Comparison of ENCODE assay signal across 40 cellular contexts in the genomic region with DNA sequence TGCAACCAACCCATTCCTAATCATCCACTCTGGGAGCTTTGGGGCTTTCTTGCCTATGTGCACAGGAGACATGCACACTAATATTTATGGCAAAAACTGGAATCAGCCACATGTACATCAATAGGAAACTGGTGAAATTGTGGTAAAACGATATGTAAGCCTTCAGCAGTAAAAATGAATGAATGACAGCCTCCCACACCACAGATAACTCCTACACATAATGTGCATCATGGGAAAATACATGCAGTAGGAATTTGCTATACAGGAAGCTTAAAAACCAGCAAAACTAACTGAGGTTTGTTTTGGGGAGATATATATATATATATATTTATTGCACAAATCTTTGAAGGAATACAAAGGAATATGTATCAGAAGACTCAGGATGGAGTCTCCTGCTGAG. TPM values are rescaled to one million over a fixed set of nuclear protein-coding genes. Genes with fewer than 3 reads are reported as not detected.
"Had no signal": no experiment of that assay in that cellular context is flagged by ENCODE, and none has a peak within 500 bp of the region (broad histone marks: within the 10 kb centered on the region; RNA-seq: fewer than 3 reads in every experiment).

No MANE protein-coding gene starts in this region.

- ATAC-seq: activated naive CD8-positive, alpha-beta T cell treated with anti-CD3 and anti-CD28 coated beads, Interleukin-2, amount 50 U/mL, for 24 hours; activated T-cell treated with anti-CD3 and anti-CD28 coated beads, Interleukin-2, amount 50 U/mL, for 72 hours; activated T-helper 17 cell treated with anti-CD3 and anti-CD28 coated beads, Interleukin-2, amount 50 U/mL, for 72 hours; body of pancreas had no signal

- FAIRE-seq: astrocyte, bronchial epithelial cell, colon had no signal

- H3K4me3 Mint-ChIP-seq: activated naive CD4-positive, alpha-beta T cell treated with anti-CD3 and anti-CD28 coated beads for 36 hours; activated naive CD4-positive, alpha-beta T cell treated with anti-CD3 and anti-CD28 coated beads, Interleukin-2, amount 10 ng/mL, durations not matched to agents 7 days and 5 days; activated naive CD4-positive, alpha-beta T cell treated with anti-CD3 and anti-CD28 coated beads, Interleukin-2, amount 50 U/mL, for 24 hours; activated naive CD8-positive, alpha-beta T cell; activated naive CD8-positive, alpha-beta T cell treated with anti-CD3 and anti-CD28 coated beads for 36 hours; activated naive CD8-positive, alpha-beta T cell treated with anti-CD3 and anti-CD28 coated beads, Interleukin-2, amount 10 ng/mL, durations not matched to agents 7 days and 5 days; activated naive CD8-positive, alpha-beta T cell treated with anti-CD3 and anti-CD28 coated beads, Interleukin-2, amount 50 U/mL, for 24 hours; activated T-cell treated with anti-CD3 and anti-CD28 coated beads, Interleukin-2, amount 50 U/mL, for 72 hours; activated T-helper 1 cell treated with anti-CD3 and anti-CD28 coated beads, Interleukin-12 subunit alpha, Interleukin-12 subunit beta, Interleukin-2, Interleukin-4 antibody, amounts not matched to agents 30 ng/mL and 10 ng/mL and 1 ng/mL, durations not matched to agents 14 hours and 24 hours and 36 hours; activated T-helper 17 cell treated with anti-CD3 and anti-CD28 coated beads, Interleukin-2, amount 50 U/mL, for 72 hours; brain; central memory CD8-positive, alpha-beta T cell had no signal

- H3K9me3 Mint-ChIP-seq: activated naive CD4-positive, alpha-beta T cell treated with anti-CD3 and anti-CD28 coated beads, Interleukin-2, amount 50 U/mL, for 72 hours; activated naive CD8-positive, alpha-beta T cell treated with anti-CD3 and anti-CD28 coated beads for 36 hours; activated naive CD8-positive, alpha-beta T cell treated with anti-CD3 and anti-CD28 coated beads, Interleukin-2, amount 10 ng/mL, durations not matched to agents 7 days and 5 days; activated naive CD8-positive, alpha-beta T cell treated with anti-CD3 and anti-CD28 coated beads, Interleukin-2, amount 50 U/mL, for 24 hours; activated T-helper 17 cell treated with anti-CD3 and anti-CD28 coated beads, Interleukin-2, amount 50 U/mL, for 72 hours; central memory CD8-positive, alpha-beta T cell had no signal

- DNase-seq: activated effector memory CD4-positive, alpha-beta T cell treated with anti-CD3 and anti-CD28 coated beads, Interleukin-2, amount 50 U/mL, for 16 hours; activated effector memory CD4-positive, alpha-beta T cell treated with Interleukin-2 at 50 U/mL for 16 hours; activated gamma-delta T cell; activated gamma-delta T cell treated with Interleukin-2 at 50 U/mL for 16 hours; activated naive CD4-positive, alpha-beta T cell; activated naive CD4-positive, alpha-beta T cell treated with anti-CD3 and anti-CD28 coated beads for 36 hours; activated naive CD4-positive, alpha-beta T cell treated with anti-CD3 and anti-CD28 coated beads, Interleukin-2, amount 10 ng/mL, durations not matched to agents 7 days and 5 days; activated naive CD4-positive, alpha-beta T cell treated with anti-CD3 and anti-CD28 coated beads, Interleukin-2, amount 50 U/mL, for 16 hours; activated naive CD4-positive, alpha-beta T cell treated with Interleukin-2 at 50 U/mL for 16 hours; activated naive CD8-positive, alpha-beta T cell treated with anti-CD3 and anti-CD28 coated beads for 36 hours; activated naive CD8-positive, alpha-beta T cell treated with anti-CD3 and anti-CD28 coated beads, Interleukin-2, amount 10 ng/mL, durations not matched to agents 7 days and 5 days; activated naive CD8-positive, alpha-beta T cell treated with anti-CD3 and anti-CD28 coated beads, Interleukin-2, amount 50 U/mL, for 24 hours; activated T-cell treated with anti-CD3 and anti-CD28 coated beads, Interleukin-2, amount 50 U/mL, for 48 hours; activated T-cell treated with anti-CD3 and anti-CD28 coated beads, Interleukin-2, amount 50 U/mL, for 72 hours; adrenal gland; amniotic stem cell; amygdala; anterior cingulate cortex; aorta; body of pancreas; brain microvascular endothelial cell; caudate nucleus; central memory CD4-positive, alpha-beta T cell; cerebellar nuclear complex; colonic mucosa had no signal

- H3K27me3 Mint-ChIP-seq: activated naive CD4-positive, alpha-beta T cell treated with anti-CD3 and anti-CD28 coated beads, Interleukin-2, amount 50 U/mL, for 24 hours; activated naive CD8-positive, alpha-beta T cell; activated naive CD8-positive, alpha-beta T cell treated with anti-CD3 and anti-CD28 coated beads for 36 hours; activated naive CD8-positive, alpha-beta T cell treated with anti-CD3 and anti-CD28 coated beads, Interleukin-2, amount 10 ng/mL, durations not matched to agents 7 days and 5 days; activated naive CD8-positive, alpha-beta T cell treated with anti-CD3 and anti-CD28 coated beads, Interleukin-2, amount 50 U/mL, for 24 hours; activated T-helper 17 cell treated with anti-CD3 and anti-CD28 coated beads, Interleukin-2, amount 50 U/mL, for 72 hours; central memory CD8-positive, alpha-beta T cell had no signal

- H3K4me1 Mint-ChIP-seq: activated naive CD4-positive, alpha-beta T cell treated with anti-CD3 and anti-CD28 coated beads, Interleukin-2, amount 10 ng/mL, durations not matched to agents 7 days and 5 days; activated naive CD4-positive, alpha-beta T cell treated with anti-CD3 and anti-CD28 coated beads, Interleukin-2, amount 50 U/mL, for 24 hours; activated naive CD8-positive, alpha-beta T cell treated with anti-CD3 and anti-CD28 coated beads for 36 hours; activated naive CD8-positive, alpha-beta T cell treated with anti-CD3 and anti-CD28 coated beads, Interleukin-2, amount 10 ng/mL, durations not matched to agents 7 days and 5 days; activated naive CD8-positive, alpha-beta T cell treated with anti-CD3 and anti-CD28 coated beads, Interleukin-2, amount 50 U/mL, for 24 hours; activated T-helper 17 cell treated with anti-CD3 and anti-CD28 coated beads, Interleukin-2, amount 50 U/mL, for 72 hours; brain; central memory CD8-positive, alpha-beta T cell had no signal

- H3K36me3 Mint-ChIP-seq: activated naive CD4-positive, alpha-beta T cell treated with anti-CD3 and anti-CD28 coated beads, Interleukin-2, amount 10 ng/mL, durations not matched to agents 7 days and 5 days; activated naive CD4-positive, alpha-beta T cell treated with anti-CD3 and anti-CD28 coated beads, Interleukin-2, amount 50 U/mL, for 24 hours; activated naive CD4-positive, alpha-beta T cell treated with anti-CD3 and anti-CD28 coated beads, Interleukin-2, amount 50 U/mL, for 72 hours; activated naive CD8-positive, alpha-beta T cell treated with anti-CD3 and anti-CD28 coated beads for 36 hours; activated naive CD8-positive, alpha-beta T cell treated with anti-CD3 and anti-CD28 coated beads, Interleukin-2, amount 10 ng/mL, durations not matched to agents 7 days and 5 days; brain had no signal

- H3K27ac Mint-ChIP-seq: activated naive CD4-positive, alpha-beta T cell treated with anti-CD3 and anti-CD28 coated beads for 36 hours; activated naive CD4-positive, alpha-beta T cell treated with anti-CD3 and anti-CD28 coated beads, Interleukin-2, amount 10 ng/mL, durations not matched to agents 7 days and 5 days; activated naive CD4-positive, alpha-beta T cell treated with anti-CD3 and anti-CD28 coated beads, Interleukin-2, amount 50 U/mL, for 24 hours; activated naive CD4-positive, alpha-beta T cell treated with anti-CD3 and anti-CD28 coated beads, Interleukin-2, amount 50 U/mL, for 72 hours; activated naive CD8-positive, alpha-beta T cell; activated naive CD8-positive, alpha-beta T cell treated with anti-CD3 and anti-CD28 coated beads for 36 hours; activated naive CD8-positive, alpha-beta T cell treated with anti-CD3 and anti-CD28 coated beads, Interleukin-2, amount 50 U/mL, for 24 hours; activated T-cell treated with anti-CD3 and anti-CD28 coated beads, Interleukin-2, amount 50 U/mL, for 72 hours; activated T-helper 1 cell treated with anti-CD3 and anti-CD28 coated beads, Interleukin-12 subunit alpha, Interleukin-12 subunit beta, Interleukin-2, Interleukin-4 antibody, amounts not matched to agents 30 ng/mL and 10 ng/mL and 1 ng/mL, durations not matched to agents 14 hours and 24 hours and 36 hours; activated T-helper 17 cell treated with anti-CD3 and anti-CD28 coated beads, Interleukin-2, amount 50 U/mL, for 72 hours; activated T-helper 2 cell treated with anti-CD3 and anti-CD28 coated beads, Interferon-gamma antibody, Interleukin-2, Interleukin-4, amounts not matched to agents 10 μg/mL and 5 μg/mL and 100 μg/mL, durations not matched to agents 14 hours and 24 hours and 36 hours; brain had no signal

RNA-seq across cellular contexts. Expression of a gene that starts 47.6 kb away (rescaled TPM):
- total RNA-seq: ascending aorta, breast epithelium, cardiac muscle cell, cerebellum had no signal
- polyA plus RNA-seq: adrenal gland had no signal
